Comparison of ENCODE assay signal across 12 cellular contexts in the genomic region with DNA sequence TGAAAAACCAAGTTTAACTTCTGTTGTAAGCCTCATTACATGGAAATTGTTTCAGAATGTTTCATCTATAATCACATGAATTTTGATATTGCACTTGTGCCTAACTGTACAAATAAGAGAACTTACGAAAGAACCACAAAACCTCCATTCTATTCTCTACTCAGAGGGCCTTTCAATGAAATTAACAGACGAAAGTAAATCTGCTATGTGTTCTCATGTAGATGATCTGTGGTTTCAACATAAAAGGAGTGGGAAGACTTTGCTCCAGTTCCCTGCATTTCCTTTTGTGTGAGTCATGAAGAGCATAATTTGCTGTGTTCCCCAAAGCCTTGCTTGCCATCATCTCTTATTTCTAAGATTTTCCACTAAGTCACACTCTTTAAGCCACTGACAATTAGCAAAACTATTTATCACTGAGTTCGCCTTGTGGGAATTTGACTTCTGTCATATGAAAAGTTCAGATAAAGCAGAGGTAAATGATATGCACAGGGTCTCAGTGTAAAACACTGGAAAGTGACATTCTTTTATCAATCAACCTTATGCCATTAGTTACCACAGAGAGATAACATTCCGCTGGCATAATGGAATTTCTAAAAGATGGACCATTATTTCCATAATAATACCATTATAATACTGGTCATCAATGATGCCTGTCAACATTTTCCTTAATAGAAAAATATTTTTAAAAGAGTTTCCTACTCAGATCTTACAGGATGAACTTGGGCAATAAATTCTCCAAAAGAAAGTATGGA.
A peak's percentile ranks its signal among the peaks of the same experiment; 100 is the strongest.
DNase-seq lines count a peak whose midpoint lies in the region; ATAC-seq and TF ChIP-seq lines count a peak whose summit lies in the region.
"Had no signal": no experiment of that assay in that cellular context is flagged by ENCODE, and none has a peak within 500 bp of the region (broad histone marks: within the 10 kb centered on the region; RNA-seq: fewer than 3 reads in every experiment).

No MANE protein-coding gene starts in this region.

- intact Hi-C loops in CD8-positive, alpha-beta T cell (cut with DNase I, micrococcal nuclease), result loop anchor here in 1 of 2 experiments (5.0 kb wide), 1 partner anchor 60 kb away; no protein-coding TSS in a partner anchor
- intact Hi-C loops in testis (cut with DNase I; ENCODE audit: low total_unique reads), result no loop called here
- intact Hi-C loops in left colon (cut with DNase I, micrococcal nuclease), result no loop called here

- H3K36me3 Mint-ChIP-seq in CD8-positive, alpha-beta T cell, result peaks cover 76% of the 10 kb centered on the region

- POLR2A ChIA-PET in CD8-positive, alpha-beta T cell (lab: Charles Lee), result no interaction called here

- H3K9me3 ChIP-seq in CD8-positive, alpha-beta T cell (ENCODE audit: low read length), result no peaks in the 10 kb centered on the region
- no peaks in the 10 kb centered on the region for H3K9me3 ChIP-seq in testis

- peaks cover 53% of the 10 kb centered on the region for H3K4me1 Mint-ChIP-seq in CD8-positive, alpha-beta T cell (ENCODE audit: low read depth)

- H3K4me1 ChIP-seq in CD8-positive, alpha-beta T cell (ENCODE audit: insufficient read depth, low read length), result peaks cover 27% of the 10 kb centered on the region
- H3K4me1 ChIP-seq in testis, result no peaks in the 10 kb centered on the region

- DNase-seq in CD8-positive, alpha-beta T cell, result no peak
- DNase-seq in MV-4-11 (lab: John Stamatoyannopoulos, UW) (peak; percentile 76), choroid plexus epithelial cell (ENCODE audit: low read depth) (peak; percentile 63), myocyte (ENCODE audit: low read depth) (peak; percentile 66), NK-92 (lab: John Stamatoyannopoulos, UW; ENCODE audit: unreplicated experiment) (no peak), testis (no peak), left colon (no peak)
- DNase-seq: activated CD4-positive, CD25-positive, alpha-beta regulatory T cell treated with anti-CD3 and anti-CD28 coated beads, Interleukin-2, amount 50 U/mL, for 72 hours; activated naive CD4-positive, alpha-beta T cell treated with anti-CD3 and anti-CD28 coated beads, Interleukin-2, amount 10 ng/mL, durations not matched to agents 7 days and 5 days; NCI-H2029 treated with DMSO at 0.1 percent for 48 hours had no signal

- H3K27me3 ChIP-seq in CD8-positive, alpha-beta T cell (ENCODE audit: insufficient read depth, low read length), result no peaks in the 10 kb centered on the region
- no peaks in the 10 kb centered on the region for H3K27me3 ChIP-seq in testis

- ATAC-seq in CD8-positive, alpha-beta T cell, result no peak
- no peak for ATAC-seq in HG02623 (IDR thresholded peaks at IDR 0.05; ENCODE audit: unreplicated experiment)
- ATAC-seq in left colon, result no peak
- ATAC-seq: HepG2 had no signal

- peaks cover 12% of the 10 kb centered on the region for H3K36me3 ChIP-seq in CD8-positive, alpha-beta T cell (ENCODE audit: insufficient read depth, low read length)
- no peaks in the 10 kb centered on the region for H3K36me3 ChIP-seq in testis (ENCODE audit: low read depth, missing control alignments)

- 65 to 67% methylated on average over 4 of the region's 4 CpGs for WGBS in testis, 2 donors

- H3K4me3 ChIP-seq in CD8-positive, alpha-beta T cell (ENCODE audit: low read depth, low read length), result no peak overlapping the region
- H3K4me3 ChIP-seq in choroid plexus epithelial cell (ENCODE audit: low read depth, low read length) (no peak overlapping the region), testis (no peak overlapping the region)

- TF ChIP-seq CTCF in CD8-positive, alpha-beta T cell (IDR thresholded peaks at IDR 0.05), result no peak
- TF ChIP-seq CTCF in choroid plexus epithelial cell (conservative IDR thresholded peaks at IDR 0.05; ENCODE audit: low read depth, low read length), result no peak
- TF ChIP-seq CTCF in testis (IDR thresholded peaks at IDR 0.05), result no peak

- H3K27ac ChIP-seq in CD8-positive, alpha-beta T cell (ENCODE audit: low read depth, low read length), result no peak overlapping the region
- H3K27ac ChIP-seq in testis, result no peak overlapping the region

- CTCF ChIA-PET in CD8-positive, alpha-beta T cell (lab: Charles Lee), result no interaction called here

- peaks cover 3% of the 10 kb centered on the region for H3K9me3 Mint-ChIP-seq in CD8-positive, alpha-beta T cell
- H3K9me3 Mint-ChIP-seq: activated naive CD4-positive, alpha-beta T cell treated with anti-CD3 and anti-CD28 coated beads, Interleukin-2, amount 10 ng/mL, durations not matched to agents 7 days and 5 days had no signal

- TF ChIP-seq POLR2A in testis (IDR thresholded peaks at IDR 0.05), result no peak

- H3K27me3 Mint-ChIP-seq in CD8-positive, alpha-beta T cell (ENCODE audit: low read depth), result no peaks in the 10 kb centered on the region
- H3K27me3 Mint-ChIP-seq: activated naive CD4-positive, alpha-beta T cell treated with anti-CD3 and anti-CD28 coated beads, Interleukin-2, amount 10 ng/mL, durations not matched to agents 7 days and 5 days had no signal

- H3K4me3 Mint-ChIP-seq in CD8-positive, alpha-beta T cell, result no peak overlapping the region
- H3K4me3 Mint-ChIP-seq: activated naive CD4-positive, alpha-beta T cell treated with anti-CD3 and anti-CD28 coated beads, Interleukin-2, amount 10 ng/mL, durations not matched to agents 7 days and 5 days had no signal

- peak overlapping the region; percentile 77 for H3K27ac Mint-ChIP-seq in CD8-positive, alpha-beta T cell
- H3K27ac Mint-ChIP-seq: activated naive CD4-positive, alpha-beta T cell treated with anti-CD3 and anti-CD28 coated beads, Interleukin-2, amount 10 ng/mL, durations not matched to agents 7 days and 5 days had no signal

Comparison
In these comparisons a context has a peak if more than half of its experiments do, and no peak if none do; other contexts are left out.
1. DNase-seq: peak in MV-4-11 (single experiment), choroid plexus epithelial cell (single experiment) and myocyte (single experiment); none in CD8-positive, alpha-beta T cell (0 of 7), NK-92 (single experiment), testis (single experiment) and left colon (0 of 2).